Comparison of ENCODE assay signal across 14 cellular contexts in the genomic region with DNA sequence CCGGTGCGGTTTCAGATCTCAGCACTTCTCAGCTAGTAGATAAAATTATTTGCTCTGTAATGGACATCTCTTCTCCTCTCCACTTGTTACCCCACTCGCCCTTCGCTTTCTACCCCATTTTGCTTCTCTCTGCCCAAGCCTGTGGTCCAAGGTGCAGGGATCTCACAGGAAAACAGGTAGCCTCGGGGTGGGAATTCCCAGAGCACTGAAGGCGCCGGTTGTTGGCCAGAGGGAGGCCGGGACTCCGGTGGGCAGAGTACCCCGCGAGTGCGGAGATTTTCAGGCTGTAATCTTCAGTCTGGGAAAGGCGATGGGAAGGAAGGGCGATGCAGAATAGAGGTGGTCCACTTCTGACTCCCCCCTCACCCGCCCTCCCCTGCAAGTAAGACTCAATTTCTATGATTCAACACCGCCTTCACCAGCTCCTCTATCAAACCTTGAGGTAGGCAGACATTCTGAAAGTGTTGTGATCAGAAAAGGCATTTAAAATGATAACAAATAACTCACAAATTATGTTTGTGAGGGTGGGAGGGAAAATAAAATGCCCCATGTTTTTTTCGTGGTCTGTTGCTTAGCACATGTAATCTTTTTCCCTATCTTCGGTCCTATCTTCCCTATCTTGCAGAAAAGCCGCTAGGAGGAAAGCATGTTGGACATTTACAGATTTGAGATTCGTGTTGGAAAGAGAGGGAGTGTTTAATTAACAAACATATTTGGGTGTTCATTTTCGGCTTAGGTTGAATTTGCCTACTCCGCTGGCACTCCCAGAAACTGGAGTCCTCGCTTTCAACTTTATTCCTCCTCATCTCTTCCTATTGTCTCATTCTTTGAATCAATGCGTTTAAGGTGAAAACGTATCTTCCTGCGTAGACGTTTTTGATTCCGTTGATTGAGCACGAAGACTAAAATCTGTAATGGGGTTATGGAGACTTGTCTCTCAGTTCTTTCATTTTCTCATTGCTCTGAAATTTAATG. TPM values are rescaled to one million over a fixed set of nuclear protein-coding genes. Genes with fewer than 3 reads are reported as not detected.
A peak's percentile ranks its signal among the peaks of the same experiment; 100 is the strongest.
DNase-seq lines count a peak whose midpoint lies in the region; ATAC-seq, FAIRE-seq and TF ChIP-seq lines count a peak whose summit lies in the region.
"Had no signal": no experiment of that assay in that cellular context is flagged by ENCODE, and none has a peak within 500 bp of the region (broad histone marks: within the 10 kb centered on the region; RNA-seq: fewer than 3 reads in every experiment).

No MANE protein-coding gene starts in this region.

- peaks cover 1% of the 10 kb centered on the region for H3K9me3 Mint-ChIP-seq in astrocyte (ENCODE audit: unreplicated experiment)
- peaks cover 19 to 87% (median 35%) of the 10 kb centered on the region in 6 donors for H3K9me3 Mint-ChIP-seq in immature natural killer cell

- H3K4me1 Mint-ChIP-seq in astrocyte (ENCODE audit: low read depth, unreplicated experiment), result peaks cover 6% of the 10 kb centered on the region
- H3K4me1 Mint-ChIP-seq in immature natural killer cell, result no peaks in the 10 kb centered on the region
- H3K4me1 Mint-ChIP-seq: T-helper 17 cell had no signal

- H3K4me3 Mint-ChIP-seq in astrocyte (ENCODE audit: unreplicated experiment), result peak overlapping the region; percentile 76
- H3K4me3 Mint-ChIP-seq in immature natural killer cell, result peak overlapping the region in 1 of 5 donors; percentile 17
- H3K4me3 Mint-ChIP-seq: activated T-cell treated with anti-CD3 and anti-CD28 coated beads, Interleukin-2, amount 50 U/mL, for 24 hours; T-helper 17 cell had no signal

- peaks cover 4% of the 10 kb centered on the region for H4K20me1 ChIP-seq in astrocyte (ENCODE audit: insufficient read depth, low read length)

- H2AFZ ChIP-seq in ACC112 (ENCODE audit: low read length, unreplicated experiment) (no peak overlapping the region), astrocyte (ENCODE audit: low read depth, low read length) (no peak overlapping the region)

- peaks cover 100% of the 10 kb centered on the region for H3K27me3 ChIP-seq in ACC112 (ENCODE audit: insufficient read depth, low read length)
- peaks cover 100% of the 10 kb centered on the region for H3K27me3 ChIP-seq in H7 (ENCODE audit: control insufficient read depth, insufficient read depth, low read length)
- peaks cover 79% of the 10 kb centered on the region for H3K27me3 ChIP-seq in astrocyte (ENCODE audit: insufficient read depth, low read length)
- H3K27me3 ChIP-seq: testis had no signal

- TF ChIP-seq CTCF in astrocyte (IDR thresholded peaks at IDR 0.05; ENCODE audit: insufficient read depth, low read depth, low read length), result no peak

- ATAC-seq in GM19397 (IDR thresholded peaks at IDR 0.05; ENCODE audit: unreplicated experiment), result no peak
- ATAC-seq: T-helper 17 cell had no signal

- no peaks in the 10 kb centered on the region for H3K36me3 ChIP-seq in ACC112 (ENCODE audit: insufficient read depth, low read length)
- H3K36me3 ChIP-seq in H7 (replicated peaks; ENCODE audit: control insufficient read depth, insufficient read depth, low read length), result no peaks in the 10 kb centered on the region
- H3K36me3 ChIP-seq in astrocyte (ENCODE audit: insufficient read depth, low read length), result no peaks in the 10 kb centered on the region
- H3K36me3 ChIP-seq: ovary had no signal

- H3K4me3 ChIP-seq in ACC112 (ENCODE audit: low read depth, low read length), result peak overlapping the region; percentile 66; the same call in 1 of the 2 replicates
- no peak overlapping the region for H3K4me3 ChIP-seq in H7 (ENCODE audit: insufficient read depth, low read depth, low read length)
- H3K4me3 ChIP-seq in astrocyte (ENCODE audit: insufficient read depth, low read depth, low read length), result peak overlapping the region; percentile 17
- H3K4me3 ChIP-seq: ovary had no signal

- H3K9ac ChIP-seq in astrocyte (ENCODE audit: low read length), result peak overlapping the region; percentile 77

- H3K27me3 Mint-ChIP-seq in astrocyte (ENCODE audit: low read depth, unreplicated experiment), result peaks cover 95% of the 10 kb centered on the region
- H3K27me3 Mint-ChIP-seq in immature natural killer cell (ENCODE audit: low read depth in 3 of 3), result peaks cover 12 to 18% (median 18%) of the 10 kb centered on the region in 3 donors

- no peaks in the 10 kb centered on the region for H3K9me3 ChIP-seq in astrocyte (ENCODE audit: insufficient read depth, low read depth, low read length)
- H3K9me3 ChIP-seq: testis had no signal

- DNase-seq in H7 (peak; percentile 47), astrocyte (ENCODE audit: low read depth) (no peak), islet precursor cell (peak; percentile 53), HUDEP-2 (lab: John Stamatoyannopoulos, UW; ENCODE audit: unreplicated experiment in 76 of 76) (no peak), immature natural killer cell (no peak), middle frontal gyrus (ENCODE audit: extremely low spot score, low spot score) (no peak)
- DNase-seq: activated CD4-positive, alpha-beta T cell treated with anti-CD3 and anti-CD28 coated beads for 48 hours; activated T-cell treated with anti-CD3 and anti-CD28 coated beads, Interleukin-2, amount 50 U/mL, for 24 hours; ovary; T-helper 17 cell had no signal

- no peaks in the 10 kb centered on the region for H3K36me3 Mint-ChIP-seq in astrocyte (ENCODE audit: low read depth, unreplicated experiment)
- peaks cover 3 to 13% (median 7%) of the 10 kb centered on the region in 3 donors for H3K36me3 Mint-ChIP-seq in immature natural killer cell

- H3K27ac Mint-ChIP-seq in astrocyte (ENCODE audit: unreplicated experiment), result peak overlapping the region; percentile 14
- no peak overlapping the region for H3K27ac Mint-ChIP-seq in immature natural killer cell
- H3K27ac Mint-ChIP-seq: activated T-cell treated with anti-CD3 and anti-CD28 coated beads, Interleukin-2, amount 50 U/mL, for 24 hours; T-helper 17 cell had no signal

- peaks cover 17% of the 10 kb centered on the region for H3K4me1 ChIP-seq in ACC112 (ENCODE audit: control insufficient read depth, insufficient read depth, low read length, unreplicated experiment)
- H3K4me1 ChIP-seq in astrocyte (ENCODE audit: insufficient read depth, low read length), result no peaks in the 10 kb centered on the region
- H3K4me1 ChIP-seq: testis had no signal

- peak overlapping the region; percentile 79 for H3K4me2 ChIP-seq in astrocyte (ENCODE audit: low read length)

- H3K79me2 ChIP-seq in ACC112 (ENCODE audit: control insufficient read depth, insufficient read depth, low read length, unreplicated experiment), result no peaks in the 10 kb centered on the region
- H3K79me2 ChIP-seq in astrocyte (ENCODE audit: insufficient read depth, low read length), result peaks cover 94% of the 10 kb centered on the region

- H3K27ac ChIP-seq in ACC112 (ENCODE audit: low read depth, low read length) (no peak overlapping the region), astrocyte (ENCODE audit: low read depth, low read length) (no peak overlapping the region)
- H3K27ac ChIP-seq: coronary artery, ovary, testis had no signal

- FAIRE-seq in astrocyte (lab: Jason Lieb, UNC), result no peak

RNA-seq across cellular contexts. Expression of a gene that starts 8.5 kb away (rescaled TPM):
- 0.04 and 0.14 TPM in 2 replicates for total RNA-seq in H7 (2014; rRNA removed; shearing (Covaris generic))
- 0.07 and 0.18 TPM in 2 replicates for total RNA-seq in astrocyte
- not detected for polyA plus RNA-seq in immature natural killer cell
- total RNA-seq: T-helper 17 cell had no signal

Comparison
In these comparisons a context has a peak if more than half of its experiments do, and no peak if none do; other contexts are left out.
1. DNase-seq: peak in H7 (single experiment) and islet precursor cell (single experiment); none in astrocyte (single experiment), HUDEP-2 (0 of 76), immature natural killer cell (0 of 3) and middle frontal gyrus (single experiment).